In the genomic region with DNA sequence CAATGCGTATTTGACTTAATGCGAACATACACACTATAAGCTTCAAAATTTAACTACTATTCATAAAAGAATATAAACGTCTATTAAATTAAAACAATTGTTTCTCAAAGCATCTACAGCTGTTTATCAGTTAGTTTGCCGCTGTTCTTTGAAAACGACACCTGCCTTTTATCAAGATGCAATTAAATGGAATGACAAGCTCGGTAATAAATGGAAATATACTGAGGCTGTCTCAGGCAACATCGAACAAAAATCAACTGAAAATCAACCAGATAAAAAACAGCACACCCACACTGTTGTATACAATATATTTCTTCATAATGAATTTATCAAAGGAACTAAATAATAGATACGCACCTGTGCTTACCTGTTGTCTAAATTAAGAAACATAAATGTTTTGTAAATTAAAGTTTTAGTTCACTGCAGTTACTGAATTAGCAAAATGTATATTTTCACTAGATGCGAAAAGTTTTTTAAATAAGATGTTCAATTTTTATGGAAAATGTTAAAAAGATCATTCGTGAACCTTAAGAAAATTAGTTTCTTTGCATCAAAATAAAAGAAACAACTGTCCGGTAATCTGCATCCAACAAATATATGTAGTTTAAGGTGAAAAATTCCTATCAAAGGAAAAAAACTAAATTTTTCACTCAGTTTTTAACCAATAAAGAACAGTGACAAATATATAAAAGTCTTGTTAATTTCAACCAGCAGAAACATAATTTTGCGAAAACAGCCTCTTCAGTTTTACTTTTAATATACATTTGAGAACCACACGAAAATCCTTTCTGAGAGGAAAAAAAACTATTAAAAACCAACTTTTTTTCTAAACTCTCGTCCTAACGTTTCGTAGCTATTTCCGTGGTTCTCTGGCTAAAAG, we compare ENCODE assay signal across 8 cellular contexts.
DNase-seq lines count a peak whose midpoint lies in the region; ATAC-seq and TF ChIP-seq lines count a peak whose summit lies in the region.

No MANE protein-coding gene starts in this region.

- H3K4me2 ChIP-seq in OCI-LY3 (ENCODE audit: low read length), result peak overlapping the region; percentile 68

- no peak for DNase-seq in epithelial cell of esophagus (ENCODE audit: low read depth)
- no peak for DNase-seq in nucleus accumbens (lab: John Stamatoyannopoulos, UW)
- DNase-seq in NCI-H1092 (lab: John Stamatoyannopoulos, UW), result no peak

- H3K9me3 ChIP-seq in OCI-LY3 (ENCODE audit: insufficient read depth, low read length), result no peaks in the 10 kb centered on the region

- peaks cover 85% of the 10 kb centered on the region for H3K79me2 ChIP-seq in OCI-LY3 (ENCODE audit: low read length)

- H3K36me3 ChIP-seq in OCI-LY3 (replicated peaks; ENCODE audit: low read depth, low read length) (peaks cover 4% of the 10 kb centered on the region), rectal smooth muscle tissue (ENCODE audit: control insufficient read depth, insufficient read depth, low read length) (no peaks in the 10 kb centered on the region)

- H3K4me1 ChIP-seq in OCI-LY3 (ENCODE audit: low read length) (peaks cover 48% of the 10 kb centered on the region), rectal smooth muscle tissue (ENCODE audit: control insufficient read depth, insufficient read depth, low read length) (peaks cover 5% of the 10 kb centered on the region)

- peak overlapping the region; percentile 97 for H3K9ac ChIP-seq in OCI-LY3 (ENCODE audit: low read length)
- H3K9ac ChIP-seq in rectal smooth muscle tissue (ENCODE audit: low read length), result no peak overlapping the region

- ATAC-seq in HG02642 (IDR thresholded peaks at IDR 0.05; ENCODE audit: poor library complexity, unreplicated experiment), result no peak
- no peak for ATAC-seq in activated CD4-positive, CD25-positive, alpha-beta regulatory T cell treated with anti-CD3 and anti-CD28 coated beads, Interleukin-2, amount 50 U/mL, for 24 hours

- TF ChIP-seq CTCF in GM12875 (IDR thresholded peaks at IDR 0.05; ENCODE audit: borderline replicate concordance, insufficient read depth, low read depth, low read length), result no peak
- no peak for TF ChIP-seq CTCF in OCI-LY3 (IDR thresholded peaks at IDR 0.05; ENCODE audit: low read depth, low read length)
- TF ChIP-seq CTCF in epithelial cell of esophagus (IDR thresholded peaks at IDR 0.05; ENCODE audit: insufficient read depth, low read depth, low read length, missing control alignments), result no peak

- H3K4me3 ChIP-seq in GM12875 (ENCODE audit: low read depth, low read length), result peak overlapping the region; percentile 72
- peak overlapping the region; percentile 82 for H3K4me3 ChIP-seq in OCI-LY3 (ENCODE audit: low read length)
- H3K4me3 ChIP-seq in epithelial cell of esophagus (ENCODE audit: low read length), result peak overlapping the region; percentile 51
- H3K4me3 ChIP-seq in rectal smooth muscle tissue (ENCODE audit: low read length), result peak overlapping the region; percentile 94

- H3K27ac ChIP-seq in OCI-LY3 (ENCODE audit: low read length) (peak overlapping the region; percentile 86), rectal smooth muscle tissue (ENCODE audit: low read depth, low read length) (peak overlapping the region; percentile 1)

- no peaks in the 10 kb centered on the region for H3K27me3 ChIP-seq in OCI-LY3 (ENCODE audit: low read depth, low read length)
- no peaks in the 10 kb centered on the region for H3K27me3 ChIP-seq in rectal smooth muscle tissue (ENCODE audit: control insufficient read depth, insufficient read depth, low read length)

- H4K20me1 ChIP-seq in OCI-LY3 (ENCODE audit: insufficient read depth, low read length), result peaks cover 58% of the 10 kb centered on the region

- no peak overlapping the region for H2AFZ ChIP-seq in OCI-LY3 (ENCODE audit: low read depth, low read length)
